ENCODE assay signal across 15 cellular contexts in the genomic region with DNA sequence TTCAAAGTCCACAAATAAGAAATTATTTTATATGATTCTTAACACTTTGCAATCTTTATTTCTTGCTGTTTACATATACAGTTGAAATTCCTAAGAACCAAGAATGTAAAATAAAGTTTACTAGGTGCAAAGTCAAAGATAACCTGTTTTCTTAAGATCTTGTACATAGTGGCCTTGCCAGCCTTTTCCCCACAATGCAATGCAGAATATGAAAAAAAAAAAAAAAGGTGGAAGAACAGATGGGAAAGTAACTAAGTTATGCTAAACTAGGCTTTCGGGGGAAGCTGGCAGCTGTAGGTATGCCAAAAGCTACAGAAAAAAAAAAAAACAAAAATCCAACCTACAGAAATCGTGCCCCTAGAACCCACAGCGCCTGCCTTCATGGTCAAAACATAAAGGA.
"Had no signal": no experiment of that assay in that cellular context is flagged by ENCODE, and none has a peak within 500 bp of the region (broad histone marks: within the 10 kb centered on the region; RNA-seq: fewer than 3 reads in every experiment).

No MANE protein-coding gene starts in this region.

- H3K27me3 ChIP-seq: ascending aorta, gastrocnemius medialis, heart right ventricle, stomach, vagina had no signal

- H3K4me3 ChIP-seq: ascending aorta, heart right ventricle, left ventricle myocardium inferior, stomach, vagina had no signal

- H3K4me1 ChIP-seq: ascending aorta, gastrocnemius medialis, heart right ventricle, left ventricle myocardium inferior, stomach, vagina had no signal

- H3K9me3 ChIP-seq: ascending aorta, gastrocnemius medialis, vagina had no signal

- ATAC-seq: activated CD8-positive, alpha-beta T cell treated with anti-CD3 and anti-CD28 coated beads for 36 hours; activated naive CD8-positive, alpha-beta T cell treated with anti-CD3 and anti-CD28 coated beads, Interleukin-2, amount 50 U/mL, for 24 hours; activated T-cell treated with anti-CD3 and anti-CD28 coated beads, Interleukin-2, amount 50 U/mL, for 72 hours; gastrocnemius medialis; heart right ventricle; naive thymus-derived CD4-positive, alpha-beta T cell had no signal

- H3K27ac ChIP-seq: ascending aorta, gastrocnemius medialis, heart right ventricle, left ventricle myocardium inferior, stomach, vagina had no signal

- DNase-seq: activated CD4-positive, alpha-beta T cell treated with anti-CD3 and anti-CD28 coated beads for 4 hours; activated CD8-positive, alpha-beta memory T cell treated with anti-CD3 and anti-CD28 coated beads, Interleukin-2, amount 50 U/mL, for 4 hours; activated CD8-positive, alpha-beta T cell treated with anti-CD3 and anti-CD28 coated beads for 36 hours; activated naive CD8-positive, alpha-beta T cell treated with anti-CD3 and anti-CD28 coated beads, Interleukin-2, amount 50 U/mL, for 24 hours; activated T-cell treated with anti-CD3 and anti-CD28 coated beads, Interleukin-2, amount 50 U/mL, for 72 hours; gastrocnemius medialis; heart right ventricle; islet precursor cell; left ventricle myocardium inferior; naive thymus-derived CD4-positive, alpha-beta T cell; posterior cingulate gyrus; small intestine; stomach had no signal

- H3K36me3 ChIP-seq: ascending aorta, gastrocnemius medialis, heart right ventricle, left ventricle myocardium inferior, stomach, vagina had no signal
